Comparison of ENCODE assay signal across 1 cellular context in the genomic region with DNA sequence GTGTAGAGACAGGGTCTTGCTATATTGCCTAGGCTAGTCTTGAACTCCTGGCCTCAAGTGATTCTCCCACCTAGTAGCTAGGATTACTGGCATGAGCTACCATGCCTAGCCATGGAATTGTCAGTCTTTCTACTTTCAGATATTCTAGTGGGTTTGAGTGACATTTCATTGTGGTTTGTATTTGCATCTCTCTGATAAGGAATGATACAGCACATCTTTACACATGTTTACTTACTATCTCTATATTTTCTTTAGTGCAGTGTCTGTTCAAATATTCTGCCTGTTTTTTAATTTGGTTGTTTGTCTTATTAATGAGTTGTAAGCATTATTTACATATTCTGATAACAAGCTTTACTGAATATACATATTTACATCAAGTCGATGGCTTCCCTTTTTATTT.
A peak's percentile ranks its signal among the peaks of the same experiment; 100 is the strongest.
TF ChIP-seq lines count a peak whose summit lies in the region.

No MANE protein-coding gene starts in this region.

TF ChIP-seq in K562, 482 proteins besides CTCF, POLR2A, EP300 and RAD21 (continued from another document and continues in another):
- TF ChIP-seq, protein P1, sequence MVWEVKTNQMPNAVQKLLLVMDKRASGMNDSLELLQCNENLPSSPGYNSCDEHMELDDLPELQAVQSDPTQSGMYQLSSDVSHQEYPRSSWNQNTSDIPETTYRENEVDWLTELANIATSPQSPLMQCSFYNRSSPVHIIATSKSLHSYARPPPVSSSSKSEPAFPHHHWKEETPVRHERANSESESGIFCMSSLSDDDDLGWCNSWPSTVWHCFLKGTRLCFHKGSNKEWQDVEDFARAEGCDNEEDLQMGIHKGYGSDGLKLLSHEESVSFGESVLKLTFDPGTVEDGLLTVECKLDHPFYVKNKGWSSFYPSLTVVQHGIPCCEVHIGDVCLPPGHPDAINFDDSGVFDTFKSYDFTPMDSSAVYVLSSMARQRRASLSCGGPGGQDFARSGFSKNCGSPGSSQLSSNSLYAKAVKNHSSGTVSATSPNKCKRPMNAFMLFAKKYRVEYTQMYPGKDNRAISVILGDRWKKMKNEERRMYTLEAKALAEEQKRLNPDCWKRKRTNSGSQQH (CRISPR knock-in tag; IDR thresholded peaks at IDR 0.05): no peak
- no peak for TF ChIP-seq ZBTB17 (CRISPR knock-in tag; IDR thresholded peaks at IDR 0.05)
- TF ChIP-seq, protein P2, sequence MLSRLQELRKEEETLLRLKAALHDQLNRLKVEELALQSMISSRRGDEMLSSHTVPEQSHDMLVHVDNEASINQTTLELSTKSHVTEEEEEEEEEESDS (CRISPR knock-in tag; IDR thresholded peaks at IDR 0.05): no peak
- 0 out of 4 replicates have a peak, but pooled peaks of 1 of the 2 experiments have one; percentile 43 for TF ChIP-seq FOXK2 (conservative IDR thresholded peaks at IDR 0.05 in 1 of 2, IDR thresholded peaks at IDR 0.05 in 1 of 2; ENCODE audit: low read depth in 2 of 2)
- TF ChIP-seq, protein P3, sequence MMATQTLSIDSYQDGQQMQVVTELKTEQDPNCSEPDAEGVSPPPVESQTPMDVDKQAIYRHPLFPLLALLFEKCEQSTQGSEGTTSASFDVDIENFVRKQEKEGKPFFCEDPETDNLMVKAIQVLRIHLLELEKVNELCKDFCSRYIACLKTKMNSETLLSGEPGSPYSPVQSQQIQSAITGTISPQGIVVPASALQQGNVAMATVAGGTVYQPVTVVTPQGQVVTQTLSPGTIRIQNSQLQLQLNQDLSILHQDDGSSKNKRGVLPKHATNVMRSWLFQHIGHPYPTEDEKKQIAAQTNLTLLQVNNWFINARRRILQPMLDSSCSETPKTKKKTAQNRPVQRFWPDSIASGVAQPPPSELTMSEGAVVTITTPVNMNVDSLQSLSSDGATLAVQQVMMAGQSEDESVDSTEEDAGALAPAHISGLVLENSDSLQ (IDR thresholded peaks at IDR 0.05): peak; percentile 89
- TF ChIP-seq, protein P4, sequence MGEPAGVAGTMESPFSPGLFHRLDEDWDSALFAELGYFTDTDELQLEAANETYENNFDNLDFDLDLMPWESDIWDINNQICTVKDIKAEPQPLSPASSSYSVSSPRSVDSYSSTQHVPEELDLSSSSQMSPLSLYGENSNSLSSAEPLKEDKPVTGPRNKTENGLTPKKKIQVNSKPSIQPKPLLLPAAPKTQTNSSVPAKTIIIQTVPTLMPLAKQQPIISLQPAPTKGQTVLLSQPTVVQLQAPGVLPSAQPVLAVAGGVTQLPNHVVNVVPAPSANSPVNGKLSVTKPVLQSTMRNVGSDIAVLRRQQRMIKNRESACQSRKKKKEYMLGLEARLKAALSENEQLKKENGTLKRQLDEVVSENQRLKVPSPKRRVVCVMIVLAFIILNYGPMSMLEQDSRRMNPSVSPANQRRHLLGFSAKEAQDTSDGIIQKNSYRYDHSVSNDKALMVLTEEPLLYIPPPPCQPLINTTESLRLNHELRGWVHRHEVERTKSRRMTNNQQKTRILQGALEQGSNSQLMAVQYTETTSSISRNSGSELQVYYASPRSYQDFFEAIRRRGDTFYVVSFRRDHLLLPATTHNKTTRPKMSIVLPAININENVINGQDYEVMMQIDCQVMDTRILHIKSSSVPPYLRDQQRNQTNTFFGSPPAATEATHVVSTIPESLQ (CRISPR knock-in tag; IDR thresholded peaks at IDR 0.05): no peak
- peak; percentile 25; the same call in 1 of the 2 replicates for TF ChIP-seq TCF3 (CRISPR knock-in tag; IDR thresholded peaks at IDR 0.05)
- TF ChIP-seq, protein P5, sequence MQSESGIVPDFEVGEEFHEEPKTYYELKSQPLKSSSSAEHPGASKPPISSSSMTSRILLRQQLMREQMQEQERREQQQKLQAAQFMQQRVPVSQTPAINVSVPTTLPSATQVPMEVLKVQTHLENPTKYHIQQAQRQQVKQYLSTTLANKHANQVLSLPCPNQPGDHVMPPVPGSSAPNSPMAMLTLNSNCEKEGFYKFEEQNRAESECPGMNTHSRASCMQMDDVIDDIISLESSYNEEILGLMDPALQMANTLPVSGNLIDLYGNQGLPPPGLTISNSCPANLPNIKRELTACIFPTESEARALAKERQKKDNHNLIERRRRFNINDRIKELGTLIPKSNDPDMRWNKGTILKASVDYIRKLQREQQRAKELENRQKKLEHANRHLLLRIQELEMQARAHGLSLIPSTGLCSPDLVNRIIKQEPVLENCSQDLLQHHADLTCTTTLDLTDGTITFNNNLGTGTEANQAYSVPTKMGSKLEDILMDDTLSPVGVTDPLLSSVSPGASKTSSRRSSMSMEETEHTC (IDR thresholded peaks at IDR 0.05): no peak
- TF ChIP-seq TAF9B (IDR thresholded peaks at IDR 0.05; ENCODE audit: partially characterized antibody): no peak
- no peak for TF ChIP-seq BRD9 (IDR thresholded peaks at IDR 0.05; ENCODE audit: low read depth, partially characterized antibody)
- TF ChIP-seq CCNT2 (IDR thresholded peaks at IDR 0.05; ENCODE audit: borderline replicate concordance, extremely low read depth, insufficient read length, low read depth, low read length): no peak
- TF ChIP-seq, protein P6, sequence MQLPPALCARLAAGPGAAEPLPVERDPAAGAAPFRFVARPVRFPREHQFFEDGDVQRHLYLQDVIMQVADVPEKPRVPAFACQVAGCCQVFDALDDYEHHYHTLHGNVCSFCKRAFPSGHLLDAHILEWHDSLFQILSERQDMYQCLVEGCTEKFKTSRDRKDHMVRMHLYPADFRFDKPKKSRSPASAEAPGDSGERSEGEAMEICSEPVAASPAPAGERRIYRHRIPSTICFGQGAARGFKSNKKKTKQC (CRISPR knock-in tag; IDR thresholded peaks at IDR 0.05): no peak
- TF ChIP-seq ESRRA (IDR thresholded peaks at IDR 0.05; ENCODE audit: borderline replicate concordance, low read depth): peak; percentile 27; the same call in 1 of the 2 replicates
- no peak for TF ChIP-seq HMGN3 (IDR thresholded peaks at IDR 0.05; ENCODE audit: borderline replicate concordance, extremely low read depth, insufficient read length, low read depth, low read length)
- peak; percentile 20; the same call in 1 of the 2 replicates for TF ChIP-seq MAFF (IDR thresholded peaks at IDR 0.05; ENCODE audit: low read length)
- TF ChIP-seq KAT7 (CRISPR knock-in tag; IDR thresholded peaks at IDR 0.05; ENCODE audit: borderline replicate concordance): no peak
- no peak for TF ChIP-seq SMARCA4 (IDR thresholded peaks at IDR 0.05)
- no peak for TF ChIP-seq TAL1 (IDR thresholded peaks at IDR 0.05)
- TF ChIP-seq, protein P7, sequence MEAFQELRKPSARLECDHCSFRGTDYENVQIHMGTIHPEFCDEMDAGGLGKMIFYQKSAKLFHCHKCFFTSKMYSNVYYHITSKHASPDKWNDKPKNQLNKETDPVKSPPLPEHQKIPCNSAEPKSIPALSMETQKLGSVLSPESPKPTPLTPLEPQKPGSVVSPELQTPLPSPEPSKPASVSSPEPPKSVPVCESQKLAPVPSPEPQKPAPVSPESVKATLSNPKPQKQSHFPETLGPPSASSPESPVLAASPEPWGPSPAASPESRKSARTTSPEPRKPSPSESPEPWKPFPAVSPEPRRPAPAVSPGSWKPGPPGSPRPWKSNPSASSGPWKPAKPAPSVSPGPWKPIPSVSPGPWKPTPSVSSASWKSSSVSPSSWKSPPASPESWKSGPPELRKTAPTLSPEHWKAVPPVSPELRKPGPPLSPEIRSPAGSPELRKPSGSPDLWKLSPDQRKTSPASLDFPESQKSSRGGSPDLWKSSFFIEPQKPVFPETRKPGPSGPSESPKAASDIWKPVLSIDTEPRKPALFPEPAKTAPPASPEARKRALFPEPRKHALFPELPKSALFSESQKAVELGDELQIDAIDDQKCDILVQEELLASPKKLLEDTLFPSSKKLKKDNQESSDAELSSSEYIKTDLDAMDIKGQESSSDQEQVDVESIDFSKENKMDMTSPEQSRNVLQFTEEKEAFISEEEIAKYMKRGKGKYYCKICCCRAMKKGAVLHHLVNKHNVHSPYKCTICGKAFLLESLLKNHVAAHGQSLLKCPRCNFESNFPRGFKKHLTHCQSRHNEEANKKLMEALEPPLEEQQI (IDR thresholded peaks at IDR 0.05): no peak
- TF ChIP-seq, protein P8, sequence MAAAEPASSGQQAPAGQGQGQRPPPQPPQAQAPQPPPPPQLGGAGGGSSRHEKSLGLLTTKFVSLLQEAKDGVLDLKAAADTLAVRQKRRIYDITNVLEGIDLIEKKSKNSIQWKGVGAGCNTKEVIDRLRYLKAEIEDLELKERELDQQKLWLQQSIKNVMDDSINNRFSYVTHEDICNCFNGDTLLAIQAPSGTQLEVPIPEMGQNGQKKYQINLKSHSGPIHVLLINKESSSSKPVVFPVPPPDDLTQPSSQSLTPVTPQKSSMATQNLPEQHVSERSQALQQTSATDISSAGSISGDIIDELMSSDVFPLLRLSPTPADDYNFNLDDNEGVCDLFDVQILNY (CRISPR knock-in tag; IDR thresholded peaks at IDR 0.05): no peak
- TF ChIP-seq CBX5 (IDR thresholded peaks at IDR 0.05; ENCODE audit: borderline replicate concordance, low read depth): no peak
- no peak for TF ChIP-seq DIDO1 (tag; IDR thresholded peaks at IDR 0.05; ENCODE audit: low read depth)
- TF ChIP-seq ARHGAP35 (IDR thresholded peaks at IDR 0.05; ENCODE audit: partially characterized antibody): no peak
- TF ChIP-seq ATF7 (IDR thresholded peaks at IDR 0.05): no peak
- TF ChIP-seq RFX1 (IDR thresholded peaks at IDR 0.05): no peak
- TF ChIP-seq, protein P9, sequence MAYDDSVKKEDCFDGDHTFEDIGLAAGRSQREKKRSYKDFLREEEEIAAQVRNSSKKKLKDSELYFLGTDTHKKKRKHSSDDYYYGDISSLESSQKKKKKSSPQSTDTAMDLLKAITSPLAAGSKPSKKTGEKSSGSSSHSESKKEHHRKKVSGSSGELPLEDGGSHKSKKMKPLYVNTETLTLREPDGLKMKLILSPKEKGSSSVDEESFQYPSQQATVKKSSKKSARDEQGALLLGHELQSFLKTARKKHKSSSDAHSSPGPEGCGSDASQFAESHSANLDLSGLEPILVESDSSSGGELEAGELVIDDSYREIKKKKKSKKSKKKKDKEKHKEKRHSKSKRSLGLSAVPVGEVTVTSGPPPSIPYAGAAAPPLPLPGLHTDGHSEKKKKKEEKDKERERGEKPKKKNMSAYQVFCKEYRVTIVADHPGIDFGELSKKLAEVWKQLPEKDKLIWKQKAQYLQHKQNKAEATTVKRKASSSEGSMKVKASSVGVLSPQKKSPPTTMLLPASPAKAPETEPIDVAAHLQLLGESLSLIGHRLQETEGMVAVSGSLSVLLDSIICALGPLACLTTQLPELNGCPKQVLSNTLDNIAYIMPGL (CRISPR knock-in tag; IDR thresholded peaks at IDR 0.05): no peak
- no peak for TF ChIP-seq ZNF311 (CRISPR knock-in tag; IDR thresholded peaks at IDR 0.05)
- TF ChIP-seq ZNF699 (CRISPR knock-in tag; IDR thresholded peaks at IDR 0.05; ENCODE audit: insufficient replicate concordance): no peak
- TF ChIP-seq ELF1 (tag; IDR thresholded peaks at IDR 0.05): no peak
- TF ChIP-seq CBX2 (IDR thresholded peaks at IDR 0.05; ENCODE audit: insufficient read depth, low read length, poor library complexity, severe bottlenecking): no peak
- no peak for TF ChIP-seq ZNF23 (CRISPR knock-in tag; IDR thresholded peaks at IDR 0.05)
- TF ChIP-seq RBM22 (IDR thresholded peaks at IDR 0.05; ENCODE audit: low read depth, low read length, poor library complexity, severe bottlenecking): no peak
- no peak for TF ChIP-seq IRF2 (CRISPR knock-in tag; IDR thresholded peaks at IDR 0.05)
- no peak for TF ChIP-seq STAT5B (CRISPR knock-in tag; IDR thresholded peaks at IDR 0.05)
- TF ChIP-seq ZNF444 (CRISPR knock-in tag; IDR thresholded peaks at IDR 0.05): no peak
- TF ChIP-seq, protein P10, sequence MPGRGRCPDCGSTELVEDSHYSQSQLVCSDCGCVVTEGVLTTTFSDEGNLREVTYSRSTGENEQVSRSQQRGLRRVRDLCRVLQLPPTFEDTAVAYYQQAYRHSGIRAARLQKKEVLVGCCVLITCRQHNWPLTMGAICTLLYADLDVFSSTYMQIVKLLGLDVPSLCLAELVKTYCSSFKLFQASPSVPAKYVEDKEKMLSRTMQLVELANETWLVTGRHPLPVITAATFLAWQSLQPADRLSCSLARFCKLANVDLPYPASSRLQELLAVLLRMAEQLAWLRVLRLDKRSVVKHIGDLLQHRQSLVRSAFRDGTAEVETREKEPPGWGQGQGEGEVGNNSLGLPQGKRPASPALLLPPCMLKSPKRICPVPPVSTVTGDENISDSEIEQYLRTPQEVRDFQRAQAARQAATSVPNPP (IDR thresholded peaks at IDR 0.05; ENCODE audit: borderline replicate concordance, insufficient read depth, insufficient read length): no peak
- TF ChIP-seq ZNF436 (CRISPR knock-in tag; IDR thresholded peaks at IDR 0.05): no peak
- TF ChIP-seq KDM1A (IDR thresholded peaks at IDR 0.05): no peak
- no peak for TF ChIP-seq SMAD4 (CRISPR knock-in tag; conservative IDR thresholded peaks at IDR 0.05)
- TF ChIP-seq SMAD3 (CRISPR knock-in tag; conservative IDR thresholded peaks at IDR 0.05): no peak
- peak in 1 of 2 experiments; percentile 51; a peak in 2 of 4 replicates for TF ChIP-seq FOXA3 (CRISPR knock-in tag; conservative IDR thresholded peaks at IDR 0.05 in 1 of 2, IDR thresholded peaks at IDR 0.05 in 1 of 2)
- TF ChIP-seq SIN3B (IDR thresholded peaks at IDR 0.05; ENCODE audit: low read depth): no peak
- TF ChIP-seq, protein P11, sequence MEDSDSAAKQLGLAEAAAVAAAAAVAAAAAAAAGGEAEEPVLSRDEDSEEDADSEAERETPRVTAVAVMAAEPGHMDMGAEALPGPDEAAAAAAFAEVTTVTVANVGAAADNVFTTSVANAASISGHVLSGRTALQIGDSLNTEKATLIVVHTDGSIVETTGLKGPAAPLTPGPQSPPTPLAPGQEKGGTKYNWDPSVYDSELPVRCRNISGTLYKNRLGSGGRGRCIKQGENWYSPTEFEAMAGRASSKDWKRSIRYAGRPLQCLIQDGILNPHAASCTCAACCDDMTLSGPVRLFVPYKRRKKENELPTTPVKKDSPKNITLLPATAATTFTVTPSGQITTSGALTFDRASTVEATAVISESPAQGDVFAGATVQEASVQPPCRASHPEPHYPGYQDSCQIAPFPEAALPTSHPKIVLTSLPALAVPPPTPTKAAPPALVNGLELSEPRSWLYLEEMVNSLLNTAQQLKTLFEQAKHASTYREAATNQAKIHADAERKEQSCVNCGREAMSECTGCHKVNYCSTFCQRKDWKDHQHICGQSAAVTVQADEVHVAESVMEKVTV (CRISPR knock-in tag; IDR thresholded peaks at IDR 0.05): no peak
- TF ChIP-seq, protein P12, sequence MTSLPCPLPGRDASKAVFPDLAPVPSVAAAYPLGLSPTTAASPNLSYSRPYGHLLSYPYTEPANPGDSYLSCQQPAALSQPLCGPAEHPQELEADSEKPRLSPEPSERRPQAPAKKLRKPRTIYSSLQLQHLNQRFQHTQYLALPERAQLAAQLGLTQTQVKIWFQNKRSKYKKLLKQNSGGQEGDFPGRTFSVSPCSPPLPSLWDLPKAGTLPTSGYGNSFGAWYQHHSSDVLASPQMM (CRISPR knock-in tag; IDR thresholded peaks at IDR 0.05): no peak
- no peak for TF ChIP-seq ZNF134 (CRISPR knock-in tag; conservative IDR thresholded peaks at IDR 0.05)
- peak; percentile 60 for TF ChIP-seq C11orf30 (IDR thresholded peaks at IDR 0.05; ENCODE audit: low read depth)
- TF ChIP-seq, protein P13, sequence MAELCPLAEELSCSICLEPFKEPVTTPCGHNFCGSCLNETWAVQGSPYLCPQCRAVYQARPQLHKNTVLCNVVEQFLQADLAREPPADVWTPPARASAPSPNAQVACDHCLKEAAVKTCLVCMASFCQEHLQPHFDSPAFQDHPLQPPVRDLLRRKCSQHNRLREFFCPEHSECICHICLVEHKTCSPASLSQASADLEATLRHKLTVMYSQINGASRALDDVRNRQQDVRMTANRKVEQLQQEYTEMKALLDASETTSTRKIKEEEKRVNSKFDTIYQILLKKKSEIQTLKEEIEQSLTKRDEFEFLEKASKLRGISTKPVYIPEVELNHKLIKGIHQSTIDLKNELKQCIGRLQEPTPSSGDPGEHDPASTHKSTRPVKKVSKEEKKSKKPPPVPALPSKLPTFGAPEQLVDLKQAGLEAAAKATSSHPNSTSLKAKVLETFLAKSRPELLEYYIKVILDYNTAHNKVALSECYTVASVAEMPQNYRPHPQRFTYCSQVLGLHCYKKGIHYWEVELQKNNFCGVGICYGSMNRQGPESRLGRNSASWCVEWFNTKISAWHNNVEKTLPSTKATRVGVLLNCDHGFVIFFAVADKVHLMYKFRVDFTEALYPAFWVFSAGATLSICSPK (IDR thresholded peaks at IDR 0.05; ENCODE audit: borderline replicate concordance): no peak
- TF ChIP-seq ZNF316 (IDR thresholded peaks at IDR 0.05): peak; percentile 50; the same call in 1 of the 2 replicates
